In genomic region chr17:33498069-33498468, GRCh38 we compare ENCODE assay signal across 19 cellular contexts.
"Had no signal": no experiment of that assay in that cellular context is flagged by ENCODE, and none has a peak within 500 bp of the region (broad histone marks: within the 10 kb centered on the region; RNA-seq: fewer than 3 reads in every experiment).

No MANE protein-coding gene starts in this region.

- H3K27ac ChIP-seq: ascending aorta, colonic mucosa, SJCRH30, WERI-Rb-1 had no signal

- FAIRE-seq: islet of Langerhans, TTC549 had no signal

- DNase-seq: activated CD4-positive, CD25-positive, alpha-beta regulatory T cell treated with anti-CD3 and anti-CD28 coated beads, Interleukin-2, amount 50 U/mL, for 72 hours; activated CD8-positive, alpha-beta memory T cell treated with anti-CD3 and anti-CD28 coated beads, Interleukin-2, amount 50 U/mL, for 4 hours; activated T-cell treated with anti-CD3 and anti-CD28 coated beads, Interleukin-2, amount 50 U/mL, for 24 hours; colonic mucosa; foreskin melanocyte; head of caudate nucleus; mammary epithelial cell; midbrain; sigmoid colon; SJCRH30; stimulated activated CD4-positive, alpha-beta T cell treated with anti-CD3 and anti-CD28 coated beads, Interleukin-4, amount 100 ng/mL, for 1 hour; stimulated activated naive CD4-positive, alpha-beta T cell; T-helper 1 cell; WERI-Rb-1 had no signal

- H3K27me3 ChIP-seq: ascending aorta, colonic mucosa had no signal

- H3K4me1 ChIP-seq: ascending aorta, colonic mucosa, sigmoid colon, SJCRH30 had no signal

- H3K9me3 ChIP-seq: ascending aorta, colonic mucosa, sigmoid colon, SJCRH30 had no signal

- H3K36me3 ChIP-seq: ascending aorta, colonic mucosa, sigmoid colon, SJCRH30, WERI-Rb-1 had no signal

- ATAC-seq: activated naive CD4-positive, alpha-beta T cell treated with anti-CD3 and anti-CD28 coated beads, Interleukin-2, amount 50 U/mL, for 72 hours; activated T-helper 17 cell treated with anti-CD3 and anti-CD28 coated beads, Interleukin-2, amount 50 U/mL, for 72 hours had no signal

- H3K4me3 ChIP-seq: ascending aorta, colonic mucosa, sigmoid colon, SJCRH30 had no signal
